ENCODE assay signal across 28 cellular contexts in genomic region chr9:129418451-129418850, GRCh38.
"Had no signal": no experiment of that assay in that cellular context is flagged by ENCODE, and none has a peak within 500 bp of the region (broad histone marks: within the 10 kb centered on the region; RNA-seq: fewer than 3 reads in every experiment).

No MANE protein-coding gene starts in this region.

- H3K27me3 ChIP-seq: ascending aorta, brain microvascular endothelial cell, esophagus muscularis mucosa, foreskin keratinocyte, gastrocnemius medialis, heart left ventricle had no signal

- H3K36me3 ChIP-seq: ascending aorta, brain microvascular endothelial cell, esophagus muscularis mucosa, gastrocnemius medialis, heart left ventricle had no signal

- H3K9me3 ChIP-seq: ascending aorta, esophagus muscularis mucosa, gastrocnemius medialis had no signal

- H3K4me3 ChIP-seq: ascending aorta, esophagus muscularis mucosa, gastrocnemius medialis, heart left ventricle had no signal

- H3K27ac ChIP-seq: ascending aorta, brain microvascular endothelial cell, esophagus muscularis mucosa, foreskin keratinocyte, gastrocnemius medialis, heart left ventricle had no signal

- ATAC-seq: activated CD4-positive, alpha-beta T cell treated with anti-CD3 and anti-CD28 coated beads for 36 hours; activated CD8-positive, alpha-beta memory T cell treated with anti-CD3 and anti-CD28 coated beads, Interleukin-2, amount 10 ng/mL, durations not matched to agents 7 days and 5 days; activated CD8-positive, alpha-beta T cell treated with anti-CD3 and anti-CD28 coated beads, Interleukin-2, amount 10 ng/mL, durations not matched to agents 7 days and 5 days; activated naive CD4-positive, alpha-beta T cell treated with anti-CD3 and anti-CD28 coated beads, Interleukin-2, amount 50 U/mL, for 72 hours; activated T-cell treated with anti-CD3 and anti-CD28 coated beads, Interleukin-2, amount 50 U/mL, for 72 hours; effector memory CD8-positive, alpha-beta T cell; foreskin keratinocyte; gastrocnemius medialis; heart left ventricle had no signal

- DNase-seq: activated CD4-positive, alpha-beta memory T cell treated with anti-CD3 and anti-CD28 coated beads for 36 hours; activated CD4-positive, alpha-beta T cell treated with anti-CD3 and anti-CD28 coated beads for 36 hours; activated CD4-positive, alpha-beta T cell treated with anti-CD3 and anti-CD28 coated beads, Interleukin-2, amount 10 ng/mL, durations not matched to agents 24 days and 14 days; activated CD4-positive, CD25-positive, alpha-beta regulatory T cell; activated CD4-positive, CD25-positive, alpha-beta regulatory T cell treated with anti-CD3 and anti-CD28 coated beads, Interleukin-2, amount 50 U/mL, for 72 hours; activated CD8-positive, alpha-beta memory T cell treated with anti-CD3 and anti-CD28 coated beads, Interleukin-2, amount 10 ng/mL, durations not matched to agents 7 days and 5 days; activated CD8-positive, alpha-beta memory T cell treated with anti-CD3 and anti-CD28 coated beads, Interleukin-2, amount 50 U/mL, for 4 hours; activated CD8-positive, alpha-beta T cell treated with anti-CD3 and anti-CD28 coated beads, Interleukin-2, amount 10 ng/mL, durations not matched to agents 7 days and 5 days; activated gamma-delta T cell; activated naive CD4-positive, alpha-beta T cell; activated naive CD4-positive, alpha-beta T cell treated with anti-CD3 and anti-CD28 coated beads, Interleukin-2, amount 10 ng/mL, durations not matched to agents 7 days and 5 days; activated naive CD8-positive, alpha-beta T cell treated with anti-CD3 and anti-CD28 coated beads, Interleukin-2, amount 10 ng/mL, durations not matched to agents 7 days and 5 days; activated T-cell treated with anti-CD3 and anti-CD28 coated beads, Interleukin-2, amount 50 U/mL, for 1 hour; activated T-cell treated with anti-CD3 and anti-CD28 coated beads, Interleukin-2, amount 50 U/mL, for 72 hours; brain microvascular endothelial cell; cortex of kidney; dermis blood vessel endothelial cell; effector CD4-positive, alpha-beta T cell; effector memory CD8-positive, alpha-beta T cell; erythroblast; foreskin keratinocyte; gastrocnemius medialis; glutamatergic neuron; T-helper 2 cell had no signal
